15 cellular contexts compared by ENCODE assay signal in the genomic region with DNA sequence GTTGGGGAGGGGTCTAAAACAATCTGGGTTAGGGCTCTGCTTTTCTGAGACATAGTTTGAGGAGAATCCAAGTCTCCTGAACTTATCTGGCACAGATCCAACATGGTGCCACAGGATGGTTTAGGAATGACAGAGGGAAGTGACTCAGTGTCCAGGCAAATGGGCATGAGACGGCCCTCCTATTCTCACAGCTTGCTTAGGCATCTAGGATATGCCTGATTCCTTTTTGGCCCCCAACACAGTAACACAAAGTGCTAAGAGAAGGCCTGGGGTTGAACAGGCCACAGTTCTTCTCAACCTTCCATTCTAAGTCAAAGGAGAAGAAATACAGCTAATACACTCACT.
DNase-seq lines count a peak whose midpoint lies in the region; ATAC-seq and TF ChIP-seq lines count a peak whose summit lies in the region.
"Had no signal": no experiment of that assay in that cellular context is flagged by ENCODE, and none has a peak within 500 bp of the region (broad histone marks: within the 10 kb centered on the region; RNA-seq: fewer than 3 reads in every experiment).

No MANE protein-coding gene starts in this region.

- CTCF ChIA-PET in SK-N-SH (lab: Yijun Ruan, JAX), result interaction anchor here (1.9 kb wide), 1 partner anchor 9 kb away, joined by 4 read pairs; no protein-coding TSS in a partner anchor

- H2AFZ ChIP-seq in SK-N-SH (ENCODE audit: low read depth), result peak overlapping the region; percentile 69; the same call in 1 of the 2 replicates

- H3K9me3 ChIP-seq in SK-N-SH (no peaks in the 10 kb centered on the region), subcutaneous abdominal adipose tissue (ENCODE audit: control insufficient read depth in 5 of 5, low read length in 5 of 5) (no peaks in the 10 kb centered on the region), body of pancreas (no peaks in the 10 kb centered on the region)
- H3K9me3 ChIP-seq: esophagus muscularis mucosa, stomach had no signal

- ATAC-seq in foreskin keratinocyte (no peak), esophagus mucosa (no peak), body of pancreas (no peak)

- H3K4me1 ChIP-seq in SK-N-SH (ENCODE audit: control insufficient read depth in 1 of 2, insufficient read depth in 2 of 2, low read depth in 1 of 2, low read length in 1 of 2) (peaks cover 0 to 10% of the 10 kb centered on the region in 2 experiments; a peak in 3 of 4 replicates), foreskin keratinocyte (peaks cover 42% of the 10 kb centered on the region), subcutaneous abdominal adipose tissue (ENCODE audit: control insufficient read depth in 5 of 5, insufficient read depth in 5 of 5, low read length in 5 of 5) (peaks cover 7 to 31% (median 29%) of the 10 kb centered on the region in 5 donors), body of pancreas (peaks cover 60% of the 10 kb centered on the region)

- no peak for TF ChIP-seq POLR2A in body of pancreas (IDR thresholded peaks at IDR 0.05)

- H3K9ac ChIP-seq in SK-N-SH (peak overlapping the region; percentile 29; the same call in 1 of the 2 replicates), subcutaneous abdominal adipose tissue (ENCODE audit: low read length in 5 of 5) (no peak overlapping the region)

- POLR2A ChIA-PET in SK-N-SH (lab: Yijun Ruan, JAX), result no interaction called here

- 22% methylated on average over 1 of the region's 1 CpG for WGBS in SK-N-SH (ENCODE audit: low lambda C conversion rate)
- WGBS in body of pancreas, 2 donors, result 80 to 100% methylated on average over 1 of the region's 1 CpG

- peaks cover 13% of the 10 kb centered on the region for H3F3A ChIP-seq in SK-N-SH (replicated peaks; ENCODE audit: insufficient read depth)

- TF ChIP-seq RAD21 in SK-N-SH (IDR thresholded peaks at IDR 0.05; ENCODE audit: low read length), result no peak

- peak in 1 of 2 experiments; percentile 58; a peak in 1 of 4 replicates for TF ChIP-seq EP300 in SK-N-SH (IDR thresholded peaks at IDR 0.05; ENCODE audit: borderline replicate concordance in 1 of 2, low read depth in 1 of 2, low read length in 1 of 2)

- no peaks in the 10 kb centered on the region for H3K79me2 ChIP-seq in SK-N-SH (ENCODE audit: insufficient read depth)

- H3K36me3 ChIP-seq in SK-N-SH (replicated peaks in 1 of 2; ENCODE audit: control insufficient read depth in 1 of 2, insufficient read depth in 2 of 2, low read length in 1 of 2) (no peaks in the 10 kb centered on the region), subcutaneous abdominal adipose tissue (ENCODE audit: control insufficient read depth in 5 of 5, insufficient read depth in 5 of 5, low read length in 5 of 5) (no peaks in the 10 kb centered on the region), body of pancreas (replicated peaks in 1 of 2; ENCODE audit: insufficient read depth in 1 of 2, low read depth in 2 of 2) (no peaks in the 10 kb centered on the region)
- H3K36me3 ChIP-seq: esophagus muscularis mucosa, stomach had no signal

- peak overlapping the region; percentile 9; the same call in 1 of the 2 replicates for H3K4me2 ChIP-seq in SK-N-SH

- H3K4me3 ChIP-seq in SK-N-SH (ENCODE audit: low read depth in 2 of 2, low read length in 1 of 2) (no peak overlapping the region), subcutaneous abdominal adipose tissue (ENCODE audit: low read depth in 1 of 5, low read length in 5 of 5) (no peak overlapping the region), body of pancreas (no peak overlapping the region)
- H3K4me3 ChIP-seq: esophagus muscularis mucosa, stomach had no signal

- intact Hi-C loops in body of pancreas (cut with DNase I), result no loop called here

- no peak for TF ChIP-seq CTCF in SK-N-SH (IDR thresholded peaks at IDR 0.05)
- TF ChIP-seq CTCF in foreskin keratinocyte (conservative IDR thresholded peaks at IDR 0.05), result no peak
- TF ChIP-seq CTCF in body of pancreas (IDR thresholded peaks at IDR 0.05), result no peak

- H3K27ac ChIP-seq in SK-N-SH (ENCODE audit: low read depth in 2 of 2, low read length in 1 of 2) (peak overlapping the region; percentile 14 to 82; a peak in 3 of 4 replicates), foreskin keratinocyte (peak overlapping the region; percentile 40), subcutaneous abdominal adipose tissue (ENCODE audit: low read depth, low read length) (peak overlapping the region; percentile 14), body of pancreas (peak overlapping the region in 1 of 4 donors; percentile 41)

- H3K27me3 ChIP-seq in SK-N-SH (ENCODE audit: insufficient read depth), result no peaks in the 10 kb centered on the region
- no peaks in the 10 kb centered on the region for H3K27me3 ChIP-seq in foreskin keratinocyte
- no peaks in the 10 kb centered on the region for H3K27me3 ChIP-seq in subcutaneous abdominal adipose tissue (ENCODE audit: control insufficient read depth in 5 of 5, insufficient read depth in 4 of 5, low read length in 5 of 5)
- no peaks in the 10 kb centered on the region for H3K27me3 ChIP-seq in body of pancreas
- H3K27me3 ChIP-seq: esophagus muscularis mucosa, stomach had no signal

- no peaks in the 10 kb centered on the region for H4K20me1 ChIP-seq in SK-N-SH (ENCODE audit: insufficient read depth)

- no peaks in the 10 kb centered on the region for H3K9me2 ChIP-seq in SK-N-SH

- DNase-seq in HK-2 (ENCODE audit: unreplicated experiment) (peak; percentile 57), SK-N-SH (no peak), foreskin keratinocyte (peak in 1 of 2 donors; percentile 82), SKM-1 treated with dmso at 0.1 percent for 144 hours (lab: John Stamatoyannopoulos, UW; ENCODE audit: unreplicated experiment) (no peak), body of pancreas (no peak)
- DNase-seq: activated CD4-positive, alpha-beta T cell treated with anti-CD3 and anti-CD28 coated beads, Interleukin-2, amount 50 U/mL, for 1 hour; activated gamma-delta T cell treated with Interleukin-2 at 50 U/mL for 16 hours; central memory CD4-positive, alpha-beta T cell; KG1; NCI-H2081 treated with DMSO at 0.1 percent for 48 hours; stimulated activated CD4-positive, alpha-beta T cell treated with anti-CD3 and anti-CD28 coated beads, Interleukin-4, amount 100 ng/mL, for 4 hours; stomach had no signal

TF ChIP-seq in SK-N-SH, 30 proteins besides CTCF, POLR2A, EP300 and RAD21:
- TF ChIP-seq NRF1 (IDR thresholded peaks at IDR 0.05; ENCODE audit: low read depth, low read length), result no peak
- peak; percentile 96 for TF ChIP-seq NFIC (IDR thresholded peaks at IDR 0.05; ENCODE audit: borderline replicate concordance)
- no peak for TF ChIP-seq MXI1 (IDR thresholded peaks at IDR 0.05; ENCODE audit: low read depth, low read length)
- peak; percentile 76; the same call in 1 of the 2 replicates for TF ChIP-seq FOSL2 (IDR thresholded peaks at IDR 0.05; ENCODE audit: borderline replicate concordance, low read depth)
- no peak for TF ChIP-seq IRF3 (IDR thresholded peaks at IDR 0.05; ENCODE audit: low read depth, low read length)
- TF ChIP-seq SMC3 (IDR thresholded peaks at IDR 0.05; ENCODE audit: low read depth, low read length), result no peak
- TF ChIP-seq RXRA (IDR thresholded peaks at IDR 0.05; ENCODE audit: borderline replicate concordance, low read depth), result no peak; the same call in 1 of the 2 replicates
- no peak for TF ChIP-seq TEAD4 (IDR thresholded peaks at IDR 0.05; ENCODE audit: borderline replicate concordance, insufficient read depth)
- peak; percentile 57 for TF ChIP-seq TCF12 (IDR thresholded peaks at IDR 0.05)
- TF ChIP-seq SIN3A (IDR thresholded peaks at IDR 0.05; ENCODE audit: borderline replicate concordance, low read depth, low read length), result no peak
- peak; percentile 69 for TF ChIP-seq PBX3 (IDR thresholded peaks at IDR 0.05)
- TF ChIP-seq JUND (IDR thresholded peaks at IDR 0.05), result peak; percentile 67
- no peak for TF ChIP-seq GATA2 (CRISPR knock-in tag; IDR thresholded peaks at IDR 0.05)
- TF ChIP-seq, protein P1, sequence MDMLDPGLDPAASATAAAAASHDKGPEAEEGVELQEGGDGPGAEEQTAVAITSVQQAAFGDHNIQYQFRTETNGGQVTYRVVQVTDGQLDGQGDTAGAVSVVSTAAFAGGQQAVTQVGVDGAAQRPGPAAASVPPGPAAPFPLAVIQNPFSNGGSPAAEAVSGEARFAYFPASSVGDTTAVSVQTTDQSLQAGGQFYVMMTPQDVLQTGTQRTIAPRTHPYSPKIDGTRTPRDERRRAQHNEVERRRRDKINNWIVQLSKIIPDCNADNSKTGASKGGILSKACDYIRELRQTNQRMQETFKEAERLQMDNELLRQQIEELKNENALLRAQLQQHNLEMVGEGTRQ (IDR thresholded peaks at IDR 0.05; ENCODE audit: borderline replicate concordance, low read depth, low read length), result no peak
